In genomic region chr15:81235781-81236507, GRCh38 we compare ENCODE assay signal across 9 cellular contexts. TPM values are rescaled to one million over a fixed set of nuclear protein-coding genes. Genes with fewer than 3 reads are reported as not detected.
DNase-seq lines count a peak whose midpoint lies in the region; ATAC-seq, FAIRE-seq and TF ChIP-seq lines count a peak whose summit lies in the region.
"Had no signal": no experiment of that assay in that cellular context is flagged by ENCODE, and none has a peak within 500 bp of the region (broad histone marks: within the 10 kb centered on the region; RNA-seq: fewer than 3 reads in every experiment).

No MANE protein-coding gene starts in this region.

- intact Hi-C loops in right cardiac atrium (cut with DNase I) (no loop called here), uterus (cut with DNase I; ENCODE audit: low total_unique reads) (no loop called here), kidney (cut with DNase I) (no loop called here)

- peaks cover 5% of the 10 kb centered on the region for H3K9me3 Mint-ChIP-seq in activated T-cell treated with anti-CD3 and anti-CD28 coated beads, Interleukin-2, amount 50 U/mL, for 24 hours
- H3K9me3 Mint-ChIP-seq in neural progenitor cell: no peaks in the 10 kb centered on the region

- H3K9ac ChIP-seq in neural progenitor cell (no peak overlapping the region), kidney (ENCODE audit: low read length in 2 of 2) (no peak overlapping the region)

- H4K20me1 ChIP-seq in neural progenitor cell (ENCODE audit: low read depth): no peaks in the 10 kb centered on the region

- H3K27me3 Mint-ChIP-seq in activated T-cell treated with anti-CD3 and anti-CD28 coated beads, Interleukin-2, amount 50 U/mL, for 24 hours: no peaks in the 10 kb centered on the region
- peaks cover 2% of the 10 kb centered on the region for H3K27me3 Mint-ChIP-seq in neural progenitor cell (ENCODE audit: insufficient read depth, low read depth)

- H3K4me3 ChIP-seq in right cardiac atrium (ENCODE audit: low read length): no peak overlapping the region
- no peak overlapping the region for H3K4me3 ChIP-seq in uterus
- no peak overlapping the region for H3K4me3 ChIP-seq in neural progenitor cell
- no peak overlapping the region for H3K4me3 ChIP-seq in kidney (ENCODE audit: low read length in 2 of 2)

- no peak for TF ChIP-seq POLR2A in uterus (IDR thresholded peaks at IDR 0.05)

- no peaks in the 10 kb centered on the region for H3K36me3 Mint-ChIP-seq in activated T-cell treated with anti-CD3 and anti-CD28 coated beads, Interleukin-2, amount 50 U/mL, for 24 hours (ENCODE audit: low read depth)
- no peaks in the 10 kb centered on the region for H3K36me3 Mint-ChIP-seq in neural progenitor cell

- WGBS in right cardiac atrium: 52% methylated on average over 5 of the region's 5 CpGs

- H3K4me1 Mint-ChIP-seq in activated T-cell treated with anti-CD3 and anti-CD28 coated beads, Interleukin-2, amount 50 U/mL, for 24 hours (ENCODE audit: low read depth): peaks cover 4% of the 10 kb centered on the region
- no peaks in the 10 kb centered on the region for H3K4me1 Mint-ChIP-seq in neural progenitor cell

- TF ChIP-seq CTCF in uterus (IDR thresholded peaks at IDR 0.05) (no peak), neural progenitor cell (IDR thresholded peaks at IDR 0.05) (no peak), kidney (IDR thresholded peaks at IDR 0.05; ENCODE audit: borderline replicate concordance, extremely low read depth, insufficient read depth) (no peak)

- no peak overlapping the region for H3K4me3 Mint-ChIP-seq in activated T-cell treated with anti-CD3 and anti-CD28 coated beads, Interleukin-2, amount 50 U/mL, for 24 hours
- H3K4me3 Mint-ChIP-seq in neural progenitor cell: no peak overlapping the region

- no peaks in the 10 kb centered on the region for H3K79me2 ChIP-seq in neural progenitor cell (ENCODE audit: low read depth)

- no peak for FAIRE-seq in kidney (lab: Jason Lieb, UNC)

- H3K4me1 ChIP-seq in right cardiac atrium (ENCODE audit: control insufficient read depth, insufficient read depth, low read length) (no peaks in the 10 kb centered on the region), uterus (no peaks in the 10 kb centered on the region), neural progenitor cell (no peaks in the 10 kb centered on the region), kidney (ENCODE audit: control insufficient read depth in 1 of 2, insufficient read depth in 1 of 2, low read depth in 1 of 2, low read length in 2 of 2) (no peaks in the 10 kb centered on the region)

- H3F3A ChIP-seq in neural progenitor cell (ENCODE audit: low read depth): no peaks in the 10 kb centered on the region

- H3K27ac ChIP-seq in angular gyrus (ENCODE audit: low read depth, low read length) (peak overlapping the region; percentile 6), right cardiac atrium (ENCODE audit: low read length) (no peak overlapping the region), uterus (peak overlapping the region; percentile 20 to 70), neural progenitor cell (no peak overlapping the region), kidney (ENCODE audit: low read depth in 2 of 2, low read length in 2 of 2) (no peak overlapping the region)

- H3K27me3 ChIP-seq in right cardiac atrium (ENCODE audit: control insufficient read depth, insufficient read depth): no peaks in the 10 kb centered on the region
- no peaks in the 10 kb centered on the region for H3K27me3 ChIP-seq in uterus
- no peaks in the 10 kb centered on the region for H3K27me3 ChIP-seq in neural progenitor cell

- H2AFZ ChIP-seq in neural progenitor cell (replicated peaks): no peak overlapping the region

- DNase-seq in activated T-cell treated with anti-CD3 and anti-CD28 coated beads for 48 hours (ENCODE audit: low read depth) (peak; percentile 6), right cardiac atrium (peak; percentile 51 to 80 (median 65)), uterus (peak; percentile 60 to 76), neural progenitor cell (ENCODE audit: low spot score) (no peak), kidney (no peak)
- DNase-seq in activated T-cell treated with anti-CD3 and anti-CD28 coated beads, Interleukin-2, amount 50 U/mL, for 24 hours: no peak
- DNase-seq: AML-193 had no signal

- no peak overlapping the region for H3K27ac Mint-ChIP-seq in activated T-cell treated with anti-CD3 and anti-CD28 coated beads, Interleukin-2, amount 50 U/mL, for 24 hours
- no peak overlapping the region for H3K27ac Mint-ChIP-seq in neural progenitor cell

- no peak overlapping the region for H3K4me2 ChIP-seq in neural progenitor cell

- H3K36me3 ChIP-seq in uterus (no peaks in the 10 kb centered on the region), neural progenitor cell (no peaks in the 10 kb centered on the region), kidney (ENCODE audit: control insufficient read depth in 1 of 2, insufficient read depth in 2 of 2, low read length in 2 of 2) (no peaks in the 10 kb centered on the region)

- no peaks in the 10 kb centered on the region for H3K9me3 ChIP-seq in right cardiac atrium (ENCODE audit: control insufficient read depth, low read length)
- H3K9me3 ChIP-seq in uterus: peaks cover 0 to 5% of the 10 kb centered on the region in 2 donors
- H3K9me3 ChIP-seq in neural progenitor cell (ENCODE audit: low read depth): no peaks in the 10 kb centered on the region
- peaks cover 0 to 4% of the 10 kb centered on the region in 2 donors for H3K9me3 ChIP-seq in kidney (ENCODE audit: control insufficient read depth in 1 of 2, low read length in 2 of 2)

- ATAC-seq in right cardiac atrium: peak; percentile 45 to 77
- no peak for ATAC-seq in HG02678 (IDR thresholded peaks at IDR 0.05; ENCODE audit: unreplicated experiment)

RNA-seq across cellular contexts. Expression of gene IL16, which starts 39.3 kb away (rescaled TPM):
- 1 to 10 TPM; 3.1 to 5.1 (median 4.1) TPM for total RNA-seq in right cardiac atrium
- polyA plus RNA-seq in right cardiac atrium: 4.7 TPM
- total RNA-seq in uterus: 10 to 100 TPM; 16.6 to 69.2 (median 23.1) TPM
- total RNA-seq in neural progenitor cell (ENCODE audit: low replicate concordance): 0.09 TPM in 1 of 2 replicates, not detected in the other
- total RNA-seq in kidney: 19.9 TPM
- 1.4 TPM for polyA plus RNA-seq in kidney (ENCODE audit: insufficient read depth, low read depth, low replicate concordance)

Comparison
In these comparisons a context has a peak if more than half of its experiments do, and no peak if none do; other contexts are left out.
1. DNase-seq: peak in activated T-cell treated with anti-CD3 and anti-CD28 coated beads for 48 hours (single experiment), right cardiac atrium (3 of 3) and uterus (2 of 2); none in activated T-cell treated with anti-CD3 and anti-CD28 coated beads, Interleukin-2, amount 50 U/mL, for 24 hours (single experiment), neural progenitor cell (single experiment) and kidney (single experiment).
2. H3K27ac ChIP-seq: peak in angular gyrus (single experiment) and uterus (2 of 2); none in right cardiac atrium (single experiment), neural progenitor cell (single experiment) and kidney (0 of 2).